30 cellular contexts compared by ENCODE assay signal in the genomic region with DNA sequence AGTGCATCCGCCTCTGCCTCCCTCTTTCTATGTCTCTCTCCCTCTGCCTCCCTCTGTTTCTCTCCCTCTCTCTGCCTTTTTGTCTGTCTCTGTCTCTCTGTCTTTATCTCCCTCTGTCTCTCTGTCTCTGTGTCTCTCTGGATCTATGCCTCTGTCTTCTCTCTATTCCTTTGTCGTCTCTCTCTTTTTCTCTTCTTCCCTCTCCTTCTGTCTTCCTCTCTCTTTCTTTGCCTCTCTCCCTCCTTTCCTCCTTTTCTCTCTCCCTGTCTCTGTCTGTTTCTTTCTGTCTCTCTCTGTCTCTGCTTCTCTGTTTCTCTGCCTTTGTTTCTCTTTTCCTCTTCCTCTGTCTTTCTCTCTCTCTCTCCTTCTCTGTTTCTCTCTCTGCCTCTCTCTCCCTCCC.
"Had no signal": no experiment of that assay in that cellular context is flagged by ENCODE, and none has a peak within 500 bp of the region (broad histone marks: within the 10 kb centered on the region; RNA-seq: fewer than 3 reads in every experiment).

No MANE protein-coding gene starts in this region.

- H3K27me3 ChIP-seq: neural progenitor cell, ovary, spleen, stomach, suprapubic skin, testis, tibial artery, transverse colon, upper lobe of right lung, uterus had no signal

- H3K4me1 Mint-ChIP-seq: nephron; neural progenitor cell; stimulated activated effector memory CD8-positive, alpha-beta T cell treated with anti-CD3 and anti-CD28 coated beads, Interleukin-12 subunit alpha, Interleukin-12 subunit beta, amount 100 ng/mL, for 72 hours; stimulated activated naive B cell treated with anti-CD40 and anti-IgM and Interleukin-4, amounts not matched to agents 10 μg/mL and 1 μg/mL and 100 μg/mL, for 72 hours had no signal

- H3K27ac ChIP-seq: neural progenitor cell, ovary, parathyroid adenoma, psoas muscle, skin epidermis, spleen, stomach, suprapubic skin, testis, tibial artery, transverse colon, upper lobe of right lung, uterus had no signal

- H3K4me2 ChIP-seq: neural progenitor cell, smooth muscle cell had no signal

- H3K4me1 ChIP-seq: neural progenitor cell, parathyroid adenoma, psoas muscle, spleen, stomach, suprapubic skin, testis, tibial artery, transverse colon, upper lobe of right lung, uterus had no signal

- H3K27me3 Mint-ChIP-seq: stimulated activated naive B cell treated with anti-CD40 and anti-IgM and Interleukin-4, amounts not matched to agents 10 μg/mL and 1 μg/mL and 100 μg/mL, for 72 hours had no signal

- H3K79me2 ChIP-seq: parathyroid adenoma had no signal

- H3K4me3 ChIP-seq: neural progenitor cell, ovary, psoas muscle, skin epidermis, smooth muscle cell, spleen, stomach, suprapubic skin, testis, tibial artery, transverse colon, upper lobe of right lung, uterus had no signal

- H3K36me3 ChIP-seq: neural progenitor cell, ovary, spleen, stomach, suprapubic skin, tibial artery, transverse colon, upper lobe of right lung, uterus had no signal

- DNase-seq: naive thymus-derived CD4-positive, alpha-beta T cell; natural killer cell; occipital lobe; ovary; psoas muscle; right cardiac atrium; spleen; stimulated activated CD4-positive, alpha-beta T cell treated with anti-CD3 and anti-CD28 coated beads, Interleukin-12 subunit alpha, Interleukin-12 subunit beta, amount 100 ng/mL, for 4 hours; stimulated activated CD4-positive, alpha-beta T cell treated with anti-CD3 and anti-CD28 coated beads, Interleukin-1b, Interleukin-23, amount 100 ng/mL, for 48 hours; stimulated activated CD4-positive, alpha-beta T cell treated with anti-CD3 and anti-CD28 coated beads, Interleukin-4, amount 100 ng/mL, for 24 hours; stimulated activated naive B cell treated with anti-CD40 and anti-IgM and Interleukin-4, amounts not matched to agents 10 μg/mL and 1 μg/mL and 100 μg/mL, for 72 hours; stimulated activated naive CD4-positive, alpha-beta T cell treated with Interleukin-2 at 50 U/mL for 16 hours; stomach; substantia nigra; testis; tibial artery; transverse colon; upper lobe of right lung; uterus had no signal

- H2AFZ ChIP-seq: neural progenitor cell, parathyroid adenoma had no signal

- H3K9ac ChIP-seq: neural progenitor cell, parathyroid adenoma had no signal

- H3K9me3 ChIP-seq: ovary, psoas muscle, spleen, stomach, suprapubic skin, testis, tibial artery, transverse colon, upper lobe of right lung, uterus had no signal

- H3K27ac Mint-ChIP-seq: naive thymus-derived CD4-positive, alpha-beta T cell; natural killer cell; nephron; neural progenitor cell; progenitor cell of endocrine pancreas; stimulated activated effector memory CD8-positive, alpha-beta T cell treated with anti-CD3 and anti-CD28 coated beads, Interleukin-12 subunit alpha, Interleukin-12 subunit beta, amount 100 ng/mL, for 72 hours; stimulated activated naive B cell treated with anti-CD40 and anti-IgM and Interleukin-4, amounts not matched to agents 10 μg/mL and 1 μg/mL and 100 μg/mL, for 72 hours; stimulated activated naive CD8-positive, alpha-beta T cell treated with anti-CD3 and anti-CD28 coated beads, Interleukin-15, Interleukin-2, amounts not matched to agents 100 ng/mL and 50 ng/mL, for 24 hours; type B pancreatic cell had no signal

- H3K9me3 Mint-ChIP-seq: natural killer cell; nephron; stimulated activated naive CD8-positive, alpha-beta T cell treated with anti-CD3 and anti-CD28 coated beads, Interleukin-15, Interleukin-2, amounts not matched to agents 100 ng/mL and 50 ng/mL, for 24 hours; type B pancreatic cell had no signal

- H3K4me3 Mint-ChIP-seq: naive thymus-derived CD4-positive, alpha-beta T cell; natural killer cell; nephron; neural progenitor cell; stimulated activated effector memory CD8-positive, alpha-beta T cell treated with anti-CD3 and anti-CD28 coated beads, Interleukin-12 subunit alpha, Interleukin-12 subunit beta, amount 100 ng/mL, for 72 hours; stimulated activated naive B cell treated with anti-CD40 and anti-IgM and Interleukin-4, amounts not matched to agents 10 μg/mL and 1 μg/mL and 100 μg/mL, for 72 hours; stimulated activated naive CD8-positive, alpha-beta T cell treated with anti-CD3 and anti-CD28 coated beads, Interleukin-15, Interleukin-2, amounts not matched to agents 100 ng/mL and 50 ng/mL, for 24 hours; type B pancreatic cell had no signal

- H3K36me3 Mint-ChIP-seq: naive thymus-derived CD4-positive, alpha-beta T cell; natural killer cell; neural progenitor cell; stimulated activated effector memory CD8-positive, alpha-beta T cell treated with anti-CD3 and anti-CD28 coated beads, Interleukin-12 subunit alpha, Interleukin-12 subunit beta, amount 100 ng/mL, for 72 hours; stimulated activated naive B cell treated with anti-CD40 and anti-IgM and Interleukin-4, amounts not matched to agents 10 μg/mL and 1 μg/mL and 100 μg/mL, for 72 hours; type B pancreatic cell had no signal

- ATAC-seq: naive thymus-derived CD4-positive, alpha-beta T cell; natural killer cell; psoas muscle; right cardiac atrium; sciatic nerve; stimulated activated naive B cell treated with anti-CD40 and anti-IgM and Interleukin-4, amounts not matched to agents 10 μg/mL and 1 μg/mL and 100 μg/mL, for 72 hours; upper lobe of right lung had no signal
